Comparison of ENCODE assay signal across 27 cellular contexts in genomic region chr4:186537843-186538521, GRCh38. TPM values are rescaled to one million over a fixed set of nuclear protein-coding genes. Genes with fewer than 3 reads are reported as not detected.
"Had no signal": no experiment of that assay in that cellular context is flagged by ENCODE, and none has a peak within 500 bp of the region (broad histone marks: within the 10 kb centered on the region; RNA-seq: fewer than 3 reads in every experiment).

No MANE protein-coding gene starts in this region.

- H3K4me1 ChIP-seq: left ventricle myocardium inferior, right atrium auricular region, stomach, testis had no signal

- H3K27me3 Mint-ChIP-seq: activated CD4-positive, alpha-beta memory T cell treated with anti-CD3 and anti-CD28 coated beads, Interleukin-2, amount 10 ng/mL, durations not matched to agents 7 days and 5 days; activated CD8-positive, alpha-beta memory T cell treated with anti-CD3 and anti-CD28 coated beads, Interleukin-2, amount 10 ng/mL, durations not matched to agents 7 days and 5 days; naive B cell; progenitor cell of endocrine pancreas had no signal

- H3K27ac ChIP-seq: cardiac muscle cell, dorsolateral prefrontal cortex, left ventricle myocardium inferior, right atrium auricular region, skin epidermis, stomach, testis had no signal

- H3K9me3 ChIP-seq: right atrium auricular region, testis had no signal

- H3K27ac Mint-ChIP-seq: activated CD4-positive, alpha-beta memory T cell treated with anti-CD3 and anti-CD28 coated beads, Interleukin-2, amount 10 ng/mL, durations not matched to agents 7 days and 5 days; activated CD8-positive, alpha-beta memory T cell treated with anti-CD3 and anti-CD28 coated beads, Interleukin-2, amount 10 ng/mL, durations not matched to agents 7 days and 5 days; activated naive CD8-positive, alpha-beta T cell treated with anti-CD3 and anti-CD28 coated beads for 36 hours; naive B cell; progenitor cell of endocrine pancreas; T-helper 2 cell treated with Interferon-gamma antibody and Interleukin-4, amounts not matched to agents 5 μg/mL and 100 μg/mL, for 36 hours; type B pancreatic cell had no signal

- ATAC-seq: activated CD8-positive, alpha-beta memory T cell treated with anti-CD3 and anti-CD28 coated beads, Interleukin-2, amount 10 ng/mL, durations not matched to agents 7 days and 5 days had no signal

- H3K36me3 Mint-ChIP-seq: activated CD8-positive, alpha-beta memory T cell treated with anti-CD3 and anti-CD28 coated beads, Interleukin-2, amount 10 ng/mL, durations not matched to agents 7 days and 5 days; activated naive CD8-positive, alpha-beta T cell treated with anti-CD3 and anti-CD28 coated beads for 36 hours; naive B cell; type B pancreatic cell had no signal

- H3K4me1 Mint-ChIP-seq: activated CD4-positive, alpha-beta memory T cell treated with anti-CD3 and anti-CD28 coated beads, Interleukin-2, amount 10 ng/mL, durations not matched to agents 7 days and 5 days; activated CD8-positive, alpha-beta memory T cell treated with anti-CD3 and anti-CD28 coated beads, Interleukin-2, amount 10 ng/mL, durations not matched to agents 7 days and 5 days; activated naive CD8-positive, alpha-beta T cell treated with anti-CD3 and anti-CD28 coated beads for 36 hours; naive B cell; neural crest cell had no signal

- H3K27me3 ChIP-seq: cardiac muscle cell, right atrium auricular region, stomach, testis had no signal

- H3K36me3 ChIP-seq: cardiac muscle cell, left ventricle myocardium inferior, right atrium auricular region, stomach had no signal

- H3K4me3 ChIP-seq: cardiac muscle cell, dorsolateral prefrontal cortex, left ventricle myocardium inferior, right atrium auricular region, skin epidermis, stomach, testis had no signal

- DNase-seq: activated CD4-positive, alpha-beta memory T cell treated with anti-CD3 and anti-CD28 coated beads, Interleukin-2, amount 10 ng/mL, durations not matched to agents 7 days and 5 days; activated CD4-positive, alpha-beta T cell treated with anti-CD3 and anti-CD28 coated beads for 48 hours; activated CD4-positive, CD25-positive, alpha-beta regulatory T cell; activated CD8-positive, alpha-beta memory T cell treated with anti-CD3 and anti-CD28 coated beads, Interleukin-2, amount 10 ng/mL, durations not matched to agents 7 days and 5 days; activated naive CD8-positive, alpha-beta T cell treated with anti-CD3 and anti-CD28 coated beads for 36 hours; amniotic stem cell; dorsolateral prefrontal cortex; erythroblast; foreskin melanocyte; glutamatergic neuron; hippocampal formation; islet precursor cell; left ventricle myocardium inferior; mammary epithelial cell; naive B cell; stimulated activated CD4-positive, alpha-beta T cell treated with anti-CD3 and anti-CD28 coated beads, Interleukin-15, amount 100 ng/mL, for 24 hours; stimulated activated CD4-positive, alpha-beta T cell treated with anti-CD3 and anti-CD28 coated beads, Interleukin-2, amount 100 ng/mL, for 48 hours; stomach; testis had no signal

- H3K9me3 Mint-ChIP-seq: type B pancreatic cell had no signal

- H3K4me3 Mint-ChIP-seq: activated CD4-positive, alpha-beta memory T cell treated with anti-CD3 and anti-CD28 coated beads, Interleukin-2, amount 10 ng/mL, durations not matched to agents 7 days and 5 days; activated CD8-positive, alpha-beta memory T cell treated with anti-CD3 and anti-CD28 coated beads, Interleukin-2, amount 10 ng/mL, durations not matched to agents 7 days and 5 days; activated naive CD8-positive, alpha-beta T cell treated with anti-CD3 and anti-CD28 coated beads for 36 hours; naive B cell; neural crest cell; T-helper 2 cell treated with Interferon-gamma antibody and Interleukin-4, amounts not matched to agents 5 μg/mL and 100 μg/mL, for 36 hours; type B pancreatic cell had no signal

RNA-seq across cellular contexts. Expression of gene MTNR1A, which starts 17.4 kb away (rescaled TPM):
- total RNA-seq: activated CD4-positive, alpha-beta memory T cell treated with anti-CD3 and anti-CD28 coated beads, Interleukin-2, amount 10 ng/mL, durations not matched to agents 7 days and 5 days; activated CD8-positive, alpha-beta memory T cell treated with anti-CD3 and anti-CD28 coated beads, Interleukin-2, amount 10 ng/mL, durations not matched to agents 7 days and 5 days; activated naive CD8-positive, alpha-beta T cell treated with anti-CD3 and anti-CD28 coated beads for 36 hours; left ventricle myocardium inferior; osteoblast; right atrium auricular region had no signal
- polyA plus RNA-seq: stomach had no signal
